Comparison of ENCODE assay signal across 31 cellular contexts in genomic region chr6:116938305-116938704, GRCh38.
"Had no signal": no experiment of that assay in that cellular context is flagged by ENCODE, and none has a peak within 500 bp of the region (broad histone marks: within the 10 kb centered on the region; RNA-seq: fewer than 3 reads in every experiment).

No MANE protein-coding gene starts in this region.

- DNase-seq: activated effector memory CD4-positive, alpha-beta T cell treated with anti-CD3 and anti-CD28 coated beads, Interleukin-2, amount 50 U/mL, for 16 hours; activated effector memory CD4-positive, alpha-beta T cell treated with Interleukin-2 at 50 U/mL for 16 hours; activated gamma-delta T cell; activated gamma-delta T cell treated with Interleukin-2 at 50 U/mL for 16 hours; activated naive CD4-positive, alpha-beta T cell; activated naive CD4-positive, alpha-beta T cell treated with anti-CD3 and anti-CD28 coated beads for 36 hours; activated naive CD4-positive, alpha-beta T cell treated with anti-CD3 and anti-CD28 coated beads, Interleukin-2, amount 10 ng/mL, durations not matched to agents 7 days and 5 days; activated naive CD4-positive, alpha-beta T cell treated with anti-CD3 and anti-CD28 coated beads, Interleukin-2, amount 50 U/mL, for 16 hours; activated naive CD4-positive, alpha-beta T cell treated with Interleukin-2 at 50 U/mL for 16 hours; activated naive CD8-positive, alpha-beta T cell treated with anti-CD3 and anti-CD28 coated beads for 36 hours; activated naive CD8-positive, alpha-beta T cell treated with anti-CD3 and anti-CD28 coated beads, Interleukin-2, amount 10 ng/mL, durations not matched to agents 7 days and 5 days; activated naive CD8-positive, alpha-beta T cell treated with anti-CD3 and anti-CD28 coated beads, Interleukin-2, amount 50 U/mL, for 24 hours; activated T-cell treated with anti-CD3 and anti-CD28 coated beads, Interleukin-2, amount 50 U/mL, for 1 hour; activated T-cell treated with anti-CD3 and anti-CD28 coated beads, Interleukin-2, amount 50 U/mL, for 24 hours; activated T-cell treated with anti-CD3 and anti-CD28 coated beads, Interleukin-2, amount 50 U/mL, for 4 hours; activated T-cell treated with anti-CD3 and anti-CD28 coated beads, Interleukin-2, amount 50 U/mL, for 48 hours; activated T-cell treated with anti-CD3 and anti-CD28 coated beads, Interleukin-2, amount 50 U/mL, for 72 hours; adrenal gland; amniotic stem cell; amygdala; anterior cingulate cortex; body of pancreas; brain microvascular endothelial cell; caudate nucleus; central memory CD4-positive, alpha-beta T cell; cerebellar nuclear complex had no signal

- H3K9me3 ChIP-seq: adrenal gland, ascending aorta, body of pancreas, breast epithelium had no signal

- H3K27me3 ChIP-seq: adrenal gland, ascending aorta, body of pancreas, brain microvascular endothelial cell, breast epithelium had no signal

- H3K4me3 ChIP-seq: adrenal gland, ascending aorta, body of pancreas, breast epithelium, cardiac muscle cell had no signal

- H3K27ac ChIP-seq: adrenal gland, ascending aorta, body of pancreas, brain microvascular endothelial cell, breast epithelium, cardiac muscle cell had no signal

- H3K4me1 ChIP-seq: adrenal gland, ascending aorta, body of pancreas, breast epithelium had no signal

- ATAC-seq: activated naive CD4-positive, alpha-beta T cell treated with anti-CD3 and anti-CD28 coated beads, Interleukin-2, amount 50 U/mL, for 72 hours; activated naive CD8-positive, alpha-beta T cell treated with anti-CD3 and anti-CD28 coated beads, Interleukin-2, amount 50 U/mL, for 24 hours; activated T-cell treated with anti-CD3 and anti-CD28 coated beads, Interleukin-2, amount 50 U/mL, for 4 hours; activated T-cell treated with anti-CD3 and anti-CD28 coated beads, Interleukin-2, amount 50 U/mL, for 72 hours; activated T-helper 17 cell treated with anti-CD3 and anti-CD28 coated beads, Interleukin-2, amount 50 U/mL, for 72 hours; body of pancreas had no signal

- H3K36me3 ChIP-seq: adrenal gland, ascending aorta, brain microvascular endothelial cell, breast epithelium, cardiac muscle cell had no signal
